8 cellular contexts compared by ENCODE assay signal in the genomic region with DNA sequence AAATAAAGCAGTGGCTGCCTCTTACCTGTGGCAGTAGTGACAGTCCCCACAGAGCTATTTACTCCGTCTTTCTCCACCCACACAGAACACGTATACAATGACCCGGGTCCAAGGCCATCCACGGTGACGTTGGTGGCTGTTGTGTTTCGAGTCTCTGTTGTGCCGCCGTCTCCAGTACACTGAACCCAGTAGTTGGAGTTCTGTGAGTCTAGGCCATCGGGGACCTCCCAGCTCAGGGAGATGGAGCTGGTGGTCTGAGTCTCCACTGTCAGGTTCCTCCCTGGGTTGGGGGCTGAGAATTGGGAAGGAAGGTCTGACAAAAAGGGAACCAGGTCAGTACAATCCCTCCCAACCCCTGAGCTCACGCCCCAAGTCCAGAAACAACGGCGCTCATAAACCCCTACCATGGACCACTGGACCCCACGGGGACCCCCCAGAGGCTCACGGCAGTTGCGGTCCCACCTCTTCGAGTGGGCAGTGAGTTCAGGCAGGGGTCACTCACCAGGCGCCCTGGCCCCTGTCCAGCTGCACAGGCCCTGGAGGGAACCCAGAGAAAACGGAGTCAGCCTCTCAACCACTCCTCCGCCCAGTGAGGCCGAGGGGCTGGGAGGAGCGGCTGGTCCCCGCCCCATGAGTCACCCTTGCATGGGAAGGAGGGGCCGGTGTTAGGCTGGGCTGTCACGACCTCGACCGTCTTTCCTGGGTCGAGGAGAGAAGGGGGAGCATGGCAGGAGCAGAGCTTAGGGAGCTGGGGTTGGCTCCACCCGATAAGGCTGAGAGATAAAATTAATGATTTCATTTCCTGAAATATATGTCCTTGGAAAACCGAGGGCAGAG. TPM values are rescaled to one million over a fixed set of nuclear protein-coding genes. Genes with fewer than 3 reads are reported as not detected.
DNase-seq lines count a peak whose midpoint lies in the region; ATAC-seq, FAIRE-seq and TF ChIP-seq lines count a peak whose summit lies in the region.

No MANE protein-coding gene starts in this region.

- no peak for TF ChIP-seq EP300 in sigmoid colon (IDR thresholded peaks at IDR 0.05)

- no peaks in the 10 kb centered on the region for H3K36me3 Mint-ChIP-seq in astrocyte (ENCODE audit: low read depth, unreplicated experiment)
- H3K36me3 Mint-ChIP-seq in T-helper 17 cell (ENCODE audit: low read depth): peaks cover 3% of the 10 kb centered on the region

- H4K20me1 ChIP-seq in astrocyte (ENCODE audit: insufficient read depth, low read length): peaks cover 3% of the 10 kb centered on the region
- H4K20me1 ChIP-seq in hepatocyte (ENCODE audit: insufficient read depth, poor library complexity, severe bottlenecking): no peaks in the 10 kb centered on the region

- H3K27me3 Mint-ChIP-seq in astrocyte (ENCODE audit: low read depth, unreplicated experiment): peaks cover 22% of the 10 kb centered on the region
- H3K27me3 Mint-ChIP-seq in T-helper 17 cell: peaks cover 49% of the 10 kb centered on the region

- H3K9me3 Mint-ChIP-seq in astrocyte (ENCODE audit: unreplicated experiment): no peaks in the 10 kb centered on the region

- no peak overlapping the region for H3K27ac ChIP-seq in AG04450 (ENCODE audit: low read depth, low read length)
- peak overlapping the region; percentile 53 for H3K27ac ChIP-seq in astrocyte (ENCODE audit: low read depth, low read length)
- peak overlapping the region; percentile 93 for H3K27ac ChIP-seq in hepatocyte
- H3K27ac ChIP-seq in sigmoid colon: no peak overlapping the region

- H3K79me2 ChIP-seq in astrocyte (ENCODE audit: insufficient read depth, low read length) (no peaks in the 10 kb centered on the region), hepatocyte (peaks cover 4% of the 10 kb centered on the region)

- TF ChIP-seq CTCF in AG04450 (IDR thresholded peaks at IDR 0.05; ENCODE audit: low read depth, low read length): no peak
- TF ChIP-seq CTCF in astrocyte (IDR thresholded peaks at IDR 0.05; ENCODE audit: insufficient read depth, low read depth, low read length): no peak
- no peak for TF ChIP-seq CTCF in hepatocyte (IDR thresholded peaks at IDR 0.05; ENCODE audit: poor library complexity)
- TF ChIP-seq CTCF in sigmoid colon (IDR thresholded peaks at IDR 0.05): no peak

- H3K4me1 ChIP-seq in astrocyte (ENCODE audit: insufficient read depth, low read length) (peaks cover 28% of the 10 kb centered on the region), hepatocyte (ENCODE audit: insufficient read depth) (peaks cover 23% of the 10 kb centered on the region), sigmoid colon (peaks cover 0 to 28% (median 26%) of the 10 kb centered on the region in 4 donors)

- CTCF ChIA-PET in AG04450 (lab: Charles Lee) (interaction anchor here (0.5 to 0.6 kb wide), 2 partner anchors 211 to 1782 kb away, joined by 3 read pairs; no protein-coding TSS in a partner anchor), HEK293T (lab: Yijun Ruan, JAX) (no interaction called here)

- WGBS in hepatocyte (ENCODE audit: low lambda C conversion rate, missing lambda C conversion rate): 30% methylated on average over 29 of the region's 29 CpGs
- 10 to 33% methylated on average over 29 of the region's 29 CpGs for WGBS in sigmoid colon, 2 donors

- peaks cover 18% of the 10 kb centered on the region for H3K4me1 Mint-ChIP-seq in astrocyte (ENCODE audit: low read depth, unreplicated experiment)
- peaks cover 4% of the 10 kb centered on the region for H3K4me1 Mint-ChIP-seq in T-helper 17 cell

- FAIRE-seq in astrocyte (lab: Jason Lieb, UNC): no peak

- POLR2A ChIA-PET in AG04450 (lab: Yijun Ruan, JAX) (interaction anchor here (0.6 kb wide), 1 partner anchor 12 kb away, joined by 3 read pairs; no protein-coding TSS in a partner anchor), HEK293T (lab: Yijun Ruan, JAX) (interaction anchor here (0.9 to 1.4 kb wide), 5 partner anchors 10 to 60 kb away, joined by 3 to 4 read pairs (median 3); partner anchors contain the start of gene PPP6R1)

- no peaks in the 10 kb centered on the region for H3K9me2 ChIP-seq in hepatocyte (replicated peaks; ENCODE audit: insufficient read depth)

- ATAC-seq in HG02981 (IDR thresholded peaks at IDR 0.05; ENCODE audit: unreplicated experiment) (no peak), T-helper 17 cell (no peak)

- peak in 1 of 2 donors; percentile 66 for TF ChIP-seq POLR2A in sigmoid colon (IDR thresholded peaks at IDR 0.05)

- DNase-seq in AG04450 (ENCODE audit: low read depth, low spot score) (peak; percentile 59), HEK293T (ENCODE audit: extremely low spot score) (peak; percentile 77), RPMI7951 (ENCODE audit: low read depth) (peak; percentile 95), astrocyte (ENCODE audit: low read depth) (peak; percentile 76), hepatocyte (ENCODE audit: low spot score) (peak; percentile 96), sigmoid colon (peak; percentile 86), T-helper 17 cell (no peak)

- H3K4me3 ChIP-seq in AG04450 (ENCODE audit: low read depth, low read length): peak overlapping the region; percentile 23
- peak overlapping the region; percentile 7 for H3K4me3 ChIP-seq in astrocyte (ENCODE audit: insufficient read depth, low read depth, low read length)
- no peak overlapping the region for H3K4me3 ChIP-seq in hepatocyte
- peak overlapping the region in 3 of 4 donors; percentile 20 to 27 (median 22) for H3K4me3 ChIP-seq in sigmoid colon

- H3K4me2 ChIP-seq in astrocyte (ENCODE audit: low read length) (peak overlapping the region; percentile 73), hepatocyte (peak overlapping the region; percentile 76)

- peak overlapping the region; percentile 36 for H2AFZ ChIP-seq in astrocyte (ENCODE audit: low read depth, low read length)
- no peak overlapping the region for H2AFZ ChIP-seq in hepatocyte

- intact Hi-C loops in sigmoid colon (cut with DNase I): no loop called here

- H3K27ac Mint-ChIP-seq in astrocyte (ENCODE audit: unreplicated experiment): peak overlapping the region; percentile 92
- no peak overlapping the region for H3K27ac Mint-ChIP-seq in T-helper 17 cell

- H3K9ac ChIP-seq in astrocyte (ENCODE audit: low read length): peak overlapping the region; percentile 37

- H3K36me3 ChIP-seq in astrocyte (ENCODE audit: insufficient read depth, low read length) (no peaks in the 10 kb centered on the region), hepatocyte (replicated peaks; ENCODE audit: insufficient read depth, low read depth) (no peaks in the 10 kb centered on the region), sigmoid colon (no peaks in the 10 kb centered on the region)

- no peaks in the 10 kb centered on the region for H3K9me3 ChIP-seq in AG04450 (ENCODE audit: control insufficient read depth, insufficient read depth, low read length)
- no peaks in the 10 kb centered on the region for H3K9me3 ChIP-seq in astrocyte (ENCODE audit: insufficient read depth, low read depth, low read length)
- H3K9me3 ChIP-seq in hepatocyte (ENCODE audit: low read depth): no peaks in the 10 kb centered on the region
- no peaks in the 10 kb centered on the region for H3K9me3 ChIP-seq in sigmoid colon
- no peaks in the 10 kb centered on the region for H3K9me3 ChIP-seq in T-helper 17 cell (ENCODE audit: control insufficient read depth, low read length, poor library complexity, severe bottlenecking)

- H3K4me3 Mint-ChIP-seq in astrocyte (ENCODE audit: unreplicated experiment) (peak overlapping the region; percentile 8), T-helper 17 cell (no peak overlapping the region)

- H3K27me3 ChIP-seq in AG04450 (ENCODE audit: control insufficient read depth, insufficient read depth, low read length) (no peaks in the 10 kb centered on the region), astrocyte (ENCODE audit: insufficient read depth, low read length) (no peaks in the 10 kb centered on the region), hepatocyte (no peaks in the 10 kb centered on the region), sigmoid colon (peaks cover 0 to 3% (median 0%) of the 10 kb centered on the region in 3 donors)

RNA-seq across cellular contexts. Expression of gene PTPRH, which starts 2.4 kb away (rescaled TPM):
- polyA plus RNA-seq in AG04450 (2011; rRNA removed) (1.3 and 1.9 TPM in 2 replicates), hepatocyte (7.2 and 7.3 TPM in 2 replicates), sigmoid colon (10 to 100 TPM; 31.2 to 61.3 (median 33.3) TPM)
- 4.1 and 5.3 TPM in 2 replicates for polyA minus RNA-seq in AG04450 (2011; rRNA and poly(A)+ RNA removed)
- total RNA-seq in RPMI7951 (2014; rRNA removed; shearing (Covaris generic)): 5.4 and 6.0 TPM in 2 replicates
- total RNA-seq in astrocyte (0.99 and 1.0 TPM in 2 replicates), hepatocyte (30.9 and 31.5 TPM in 2 replicates), sigmoid colon (1 to 10 TPM in 3 of 4 donors, under 1 TPM in 1; 0.95 to 4.3 (median 2.0) TPM), T-helper 17 cell (not detected)

RNA-seq across cellular contexts. Expression of gene TMEM86B, which starts 21.7 kb away (rescaled TPM):
- 0.87 and 1.2 TPM in 2 replicates for polyA plus RNA-seq in AG04450 (2011; rRNA removed)
- polyA minus RNA-seq in AG04450 (2011; rRNA and poly(A)+ RNA removed): 0.83 and 1.1 TPM in 2 replicates
- 0.20 and 0.60 TPM in 2 replicates for total RNA-seq in RPMI7951 (2014; rRNA removed; shearing (Covaris generic))
- total RNA-seq in astrocyte: 2.7 and 3.9 TPM in 2 replicates
- 18.6 and 21.1 TPM in 2 replicates for total RNA-seq in hepatocyte
- polyA plus RNA-seq in hepatocyte: 48.6 and 62.3 TPM in 2 replicates
- total RNA-seq in sigmoid colon: 1 to 10 TPM; 1.1 to 3.6 (median 1.8) TPM
- 1 to 10 TPM in 2 of 3 donors, under 1 TPM in 1; 0.69 to 7.9 (median 1.8) TPM for polyA plus RNA-seq in sigmoid colon
- 10 to 100 TPM; 12.4 to 12.8 TPM for total RNA-seq in T-helper 17 cell

RNA-seq across cellular contexts. Expression of gene SYT5, which starts 26.8 kb away (rescaled TPM):
- polyA plus RNA-seq in AG04450 (2011; rRNA removed) (0.06 and 0.15 TPM in 2 replicates), hepatocyte (0.86 and 0.98 TPM in 2 replicates), sigmoid colon (1 to 10 TPM in 2 of 3 donors, under 1 TPM in 1; 0.69 to 9.6 (median 1.6) TPM)
- 0.41 TPM in 1 of 2 replicates, not detected in the other for polyA minus RNA-seq in AG04450 (2011; rRNA and poly(A)+ RNA removed)
- 0.10 and 0.36 TPM in 2 replicates for total RNA-seq in RPMI7951 (2014; rRNA removed; shearing (Covaris generic))
- total RNA-seq in astrocyte (1.1 and 1.9 TPM in 2 replicates), hepatocyte (0.60 and 1.4 TPM in 2 replicates), sigmoid colon (1 to 10 TPM in 3 of 4 donors, under 1 TPM in 1; 0.99 to 7.8 (median 2.4) TPM), T-helper 17 cell (1 to 10 TPM; 3.8 to 4.3 TPM)

RNA-seq across cellular contexts. Expression of gene DNAAF3, which starts 40.5 kb away (rescaled TPM):
- polyA plus RNA-seq in AG04450 (2011; rRNA removed): 0.21 TPM in 1 of 2 replicates, not detected in the other
- polyA minus RNA-seq in AG04450 (2011; rRNA and poly(A)+ RNA removed): 0.32 TPM in 1 of 2 replicates, not detected in the other
- total RNA-seq in RPMI7951 (2014; rRNA removed; shearing (Covaris generic)): 1.4 and 1.6 TPM in 2 replicates
- total RNA-seq in astrocyte: 1.3 and 1.8 TPM in 2 replicates
- 0.17 and 1.9 TPM in 2 replicates for total RNA-seq in hepatocyte
- 3.8 and 4.9 TPM in 2 replicates for polyA plus RNA-seq in hepatocyte
- total RNA-seq in sigmoid colon: not detected
- 1 to 10 TPM in 1 of 3 donors, not detected in 2; 1.1 TPM for polyA plus RNA-seq in sigmoid colon
- not detected for total RNA-seq in T-helper 17 cell

RNA-seq across cellular contexts. Expression of gene TNNI3, which starts 49.4 kb away (rescaled TPM):
- polyA plus RNA-seq in AG04450 (2011; rRNA removed) (0.20 and 0.21 TPM in 2 replicates), hepatocyte (1.4 and 1.6 TPM in 2 replicates), sigmoid colon (10 to 100 TPM in 1 of 3 donors, 1 to 10 TPM in 2; 3.6 to 45.5 (median 3.6) TPM)
- 0.61 TPM in 1 of 2 replicates, not detected in the other for polyA minus RNA-seq in AG04450 (2011; rRNA and poly(A)+ RNA removed)
- total RNA-seq in RPMI7951 (2014; rRNA removed; shearing (Covaris generic)): 0.48 and 0.78 TPM in 2 replicates
- total RNA-seq in astrocyte (not detected in 2 replicates), hepatocyte (1.4 and 2.9 TPM in 2 replicates), sigmoid colon (not detected), T-helper 17 cell (not detected)

Comparison
In these comparisons a context has a peak if more than half of its experiments do, and no peak if none do; other contexts are left out.
1. DNase-seq: peak in AG04450 (single experiment), HEK293T (single experiment), RPMI7951 (single experiment), astrocyte (single experiment), hepatocyte (single experiment) and sigmoid colon (single experiment); none in T-helper 17 cell (0 of 3).
2. H3K27ac ChIP-seq: peak in astrocyte (single experiment) and hepatocyte (single experiment); none in AG04450 (single experiment) and sigmoid colon (0 of 4).